ENCODE assay signal across 1 cellular context in the genomic region with DNA sequence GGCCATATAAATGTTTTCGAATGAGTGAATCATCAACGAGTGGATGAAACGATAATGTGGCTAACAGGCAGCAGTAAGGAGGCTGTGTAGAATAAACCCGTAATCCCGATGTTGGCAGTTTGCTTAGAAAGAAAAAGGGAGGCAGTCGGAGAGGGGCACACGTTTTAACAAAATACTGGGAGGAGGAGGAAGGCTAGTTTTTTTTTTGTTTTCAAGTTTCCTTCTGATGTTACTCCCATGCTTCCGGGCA.
A peak's percentile ranks its signal among the peaks of the same experiment; 100 is the strongest.
TF ChIP-seq lines count a peak whose summit lies in the region.

No MANE protein-coding gene starts in this region.

TF ChIP-seq in H1, 55 proteins besides CTCF, POLR2A, EP300 and RAD21:
- TF ChIP-seq MAFK (IDR thresholded peaks at IDR 0.05; ENCODE audit: low read depth, low read length), result peak; percentile 26; the same call in 1 of the 2 replicates
- TF ChIP-seq BRCA1 (IDR thresholded peaks at IDR 0.05; ENCODE audit: low read depth, low read length), result no peak
TF ChIP-seq in H1: peak in this region for 1.
